Comparison of ENCODE assay signal across 13 cellular contexts in genomic region chr17:71970312-71970711, GRCh38.
DNase-seq lines count a peak whose midpoint lies in the region; ATAC-seq and TF ChIP-seq lines count a peak whose summit lies in the region.
"Had no signal": no experiment of that assay in that cellular context is flagged by ENCODE, and none has a peak within 500 bp of the region (broad histone marks: within the 10 kb centered on the region; RNA-seq: fewer than 3 reads in every experiment).

No MANE protein-coding gene starts in this region.

- peak; percentile 62 for ATAC-seq in GM18520 (IDR thresholded peaks at IDR 0.05; ENCODE audit: unreplicated experiment)
- ATAC-seq in HG03039 (IDR thresholded peaks at IDR 0.05; ENCODE audit: unreplicated experiment): peak; percentile 68
- ATAC-seq in mucosa of descending colon: peak; percentile 66
- no peak for ATAC-seq in GM21423 (IDR thresholded peaks at IDR 0.05; ENCODE audit: unreplicated experiment)
- ATAC-seq: psoas muscle had no signal

- intact Hi-C loops in mucosa of descending colon (cut with DNase I, micrococcal nuclease): loop anchor here in 1 of 2 donors (10.0 kb wide), 1 partner anchor 64 kb away; no protein-coding TSS in a partner anchor

- peaks cover 14% of the 10 kb centered on the region for H3K4me1 ChIP-seq in mucosa of descending colon (ENCODE audit: low read depth)

- TF ChIP-seq CTCF in mucosa of descending colon (IDR thresholded peaks at IDR 0.05): no peak

- no peak overlapping the region for H3K4me3 ChIP-seq in mucosa of descending colon
- H3K4me3 ChIP-seq: dorsolateral prefrontal cortex, psoas muscle had no signal

- peak; percentile 14 for DNase-seq in astrocyte of the hippocampus (ENCODE audit: low read depth, low spot score)
- DNase-seq in mucosa of descending colon: peak in 1 of 3 donors; percentile 7
- no peak for DNase-seq in stimulated activated CD4-positive, alpha-beta T cell treated with anti-CD3 and anti-CD28 coated beads, Interleukin-4, amount 100 ng/mL, for 4 hours
- DNase-seq in stimulated activated CD4-positive, alpha-beta T cell treated with anti-CD3 and anti-CD28 coated beads, Interleukin-4, amount 100 ng/mL, for 24 hours: no peak
- DNase-seq: activated CD8-positive, alpha-beta memory T cell treated with anti-CD3 and anti-CD28 coated beads for 24 hours; Caco-2; dorsolateral prefrontal cortex; NCI-H2081; psoas muscle; T-helper 2 cell had no signal

- H3K36me3 ChIP-seq in mucosa of descending colon (ENCODE audit: low read depth): no peaks in the 10 kb centered on the region

- no peaks in the 10 kb centered on the region for H3K9me3 ChIP-seq in mucosa of descending colon
- H3K9me3 ChIP-seq: Caco-2, psoas muscle had no signal
